In genomic region chr3:186193534-186194450, GRCh38 we compare ENCODE assay signal across 11 cellular contexts.
DNase-seq lines count a peak whose midpoint lies in the region; ATAC-seq and TF ChIP-seq lines count a peak whose summit lies in the region.
"Had no signal": no experiment of that assay in that cellular context is flagged by ENCODE, and none has a peak within 500 bp of the region (broad histone marks: within the 10 kb centered on the region; RNA-seq: fewer than 3 reads in every experiment).

No MANE protein-coding gene starts in this region.

- peaks cover 11 to 24% of the 10 kb centered on the region in 2 donors for H3K4me1 Mint-ChIP-seq in natural killer cell treated with Interleukin-12 subunit alpha and Interleukin-12 subunit beta and Interleukin-15 and Interleukin-18, amount 100 ng/mL, for 72 hours (ENCODE audit: low read depth in 2 of 2)
- H3K4me1 Mint-ChIP-seq in natural killer cell: peaks cover 0 to 6% of the 10 kb centered on the region in 2 donors
- no peaks in the 10 kb centered on the region for H3K4me1 Mint-ChIP-seq in nephron

- ATAC-seq in natural killer cell treated with Interleukin-12 subunit alpha and Interleukin-12 subunit beta and Interleukin-15 and Interleukin-18, amount 100 ng/mL, for 72 hours: peak; percentile 51 to 61
- ATAC-seq in natural killer cell: no peak
- ATAC-seq in HG02885 (IDR thresholded peaks at IDR 0.05; ENCODE audit: poor library complexity, unreplicated experiment): no peak

- H3K27me3 Mint-ChIP-seq in natural killer cell treated with Interleukin-12 subunit alpha and Interleukin-12 subunit beta and Interleukin-15 and Interleukin-18, amount 100 ng/mL, for 72 hours: peaks cover 20 to 38% of the 10 kb centered on the region in 2 donors
- H3K27me3 Mint-ChIP-seq in natural killer cell (ENCODE audit: low read depth in 2 of 2): peaks cover 45 to 56% of the 10 kb centered on the region in 2 donors
- H3K27me3 Mint-ChIP-seq in nephron (ENCODE audit: low read depth): no peaks in the 10 kb centered on the region

- H3K36me3 Mint-ChIP-seq in natural killer cell treated with Interleukin-12 subunit alpha and Interleukin-12 subunit beta and Interleukin-15 and Interleukin-18, amount 100 ng/mL, for 72 hours: no peaks in the 10 kb centered on the region
- H3K36me3 Mint-ChIP-seq in natural killer cell (no peaks in the 10 kb centered on the region), nephron (ENCODE audit: low read depth) (no peaks in the 10 kb centered on the region)
- H3K36me3 Mint-ChIP-seq: CD8-positive, alpha-beta memory T cell had no signal

- intact Hi-C loops in natural killer cell (cut with micrococcal nuclease) (no loop called here), esophagus squamous epithelium (cut with DNase I) (no loop called here), vagina (cut with DNase I) (loop anchor here (5.0 kb wide), 1 partner anchor 56 kb away; no protein-coding TSS in a partner anchor)

- H3K9me3 ChIP-seq in esophagus squamous epithelium (no peaks in the 10 kb centered on the region), vagina (no peaks in the 10 kb centered on the region)

- peak overlapping the region; percentile 41 for H3K4me3 Mint-ChIP-seq in natural killer cell treated with Interleukin-12 subunit alpha and Interleukin-12 subunit beta and Interleukin-15 and Interleukin-18, amount 100 ng/mL, for 72 hours
- H3K4me3 Mint-ChIP-seq in natural killer cell: no peak overlapping the region
- H3K4me3 Mint-ChIP-seq in nephron: peak overlapping the region; percentile 73 to 76 (median 76)
- H3K4me3 Mint-ChIP-seq: CD8-positive, alpha-beta memory T cell had no signal

- DNase-seq in natural killer cell treated with Interleukin-12 subunit alpha and Interleukin-12 subunit beta and Interleukin-15 and Interleukin-18, amount 100 ng/mL, for 72 hours (ENCODE audit: low spot score): no peak
- DNase-seq in natural killer cell: no peak
- DNase-seq in esophagus squamous epithelium (lab: John Stamatoyannopoulos, UW): no peak
- no peak for DNase-seq in vagina (ENCODE audit: extremely low spot score in 2 of 2)
- no peak for DNase-seq in HuH-7.5 (ENCODE audit: low spot score)
- no peak for DNase-seq in NK-92 treated with Interleukin-12 subunit alpha and Interleukin-12 subunit beta, amount 100 ng/mL, for 24 hours (lab: John Stamatoyannopoulos, UW)
- DNase-seq: CD8-positive, alpha-beta memory T cell; NCI-H2171 treated with DMSO at 0.1 percent for 48 hours had no signal

- peaks cover 0 to 39% (median 0%) of the 10 kb centered on the region in 4 donors for H3K27me3 ChIP-seq in esophagus squamous epithelium
- H3K27me3 ChIP-seq in vagina: no peaks in the 10 kb centered on the region

- WGBS in esophagus squamous epithelium, 2 donors: 18 to 73% methylated on average over 20 to 21 of the region's 75 CpGs

- TF ChIP-seq CTCF in natural killer cell (IDR thresholded peaks at IDR 0.05): no peak
- TF ChIP-seq CTCF in esophagus squamous epithelium (IDR thresholded peaks at IDR 0.05): no peak
- TF ChIP-seq CTCF in nephron (IDR thresholded peaks at IDR 0.05; ENCODE audit: unreplicated experiment in 3 of 3): no peak
- no peak for TF ChIP-seq CTCF in vagina (IDR thresholded peaks at IDR 0.05)

- H3K27ac Mint-ChIP-seq in natural killer cell treated with Interleukin-12 subunit alpha and Interleukin-12 subunit beta and Interleukin-15 and Interleukin-18, amount 100 ng/mL, for 72 hours: no peak overlapping the region
- no peak overlapping the region for H3K27ac Mint-ChIP-seq in natural killer cell
- H3K27ac Mint-ChIP-seq in nephron: no peak overlapping the region
- H3K27ac Mint-ChIP-seq: CD8-positive, alpha-beta memory T cell had no signal

- H3K4me3 ChIP-seq in esophagus squamous epithelium: peak overlapping the region; percentile 8 to 55 (median 40)
- peak overlapping the region; percentile 30 to 33 for H3K4me3 ChIP-seq in vagina

- TF ChIP-seq POLR2A in esophagus squamous epithelium (IDR thresholded peaks at IDR 0.05) (no peak), vagina (IDR thresholded peaks at IDR 0.05) (no peak)

- no peaks in the 10 kb centered on the region for H3K36me3 ChIP-seq in esophagus squamous epithelium
- H3K36me3 ChIP-seq in vagina: no peaks in the 10 kb centered on the region

- no peaks in the 10 kb centered on the region for H3K9me3 Mint-ChIP-seq in natural killer cell treated with Interleukin-12 subunit alpha and Interleukin-12 subunit beta and Interleukin-15 and Interleukin-18, amount 100 ng/mL, for 72 hours
- H3K9me3 Mint-ChIP-seq in natural killer cell (no peaks in the 10 kb centered on the region), nephron (no peaks in the 10 kb centered on the region)
- H3K9me3 Mint-ChIP-seq: CD8-positive, alpha-beta memory T cell had no signal

- H3K27ac ChIP-seq in esophagus squamous epithelium (no peak overlapping the region), vagina (no peak overlapping the region)
- H3K27ac ChIP-seq: VCaP had no signal

- H3K4me1 ChIP-seq in esophagus squamous epithelium: peaks cover 6 to 32% (median 9%) of the 10 kb centered on the region in 3 donors
- peaks cover 12% of the 10 kb centered on the region for H3K4me1 ChIP-seq in vagina

Comparison
In these comparisons a context has a peak if more than half of its experiments do, and no peak if none do; other contexts are left out.
1. ATAC-seq: peak in natural killer cell treated with Interleukin-12 subunit alpha and Interleukin-12 subunit beta and Interleukin-15 and Interleukin-18, amount 100 ng/mL, for 72 hours (2 of 2); none in natural killer cell (0 of 3) and HG02885 (single experiment).